14 cellular contexts compared by ENCODE assay signal in the genomic region with DNA sequence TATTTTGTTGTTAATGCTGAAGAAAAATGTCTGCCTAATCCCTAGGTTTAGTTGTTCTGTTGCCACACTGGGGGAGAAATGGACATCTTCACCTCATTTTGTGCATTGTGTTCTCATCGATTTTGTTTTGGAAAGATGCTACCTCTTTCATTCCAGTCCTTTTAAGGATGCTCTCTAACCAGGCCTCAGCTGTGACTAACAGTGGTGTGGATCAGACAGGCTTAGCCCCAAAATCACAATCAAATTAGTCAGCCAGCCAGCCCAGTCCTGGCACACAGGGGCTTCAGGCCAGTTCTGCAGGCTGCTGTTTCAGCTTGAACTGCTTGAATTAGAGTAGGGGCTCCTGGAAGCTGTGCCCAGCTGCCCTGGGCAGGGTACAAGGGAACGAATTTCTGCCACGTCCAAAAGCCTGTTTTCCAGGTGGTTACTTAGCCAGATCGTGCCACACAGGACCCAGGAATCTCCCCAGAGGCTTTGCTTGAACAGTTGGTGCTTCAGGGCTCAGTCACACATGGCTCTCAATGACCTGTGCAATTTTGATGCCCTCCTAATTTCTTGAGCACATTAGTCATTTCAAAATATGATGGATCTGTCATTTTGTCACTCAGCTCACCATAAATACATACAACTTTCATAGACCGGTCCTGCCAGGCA.
DNase-seq lines count a peak whose midpoint lies in the region; ATAC-seq and TF ChIP-seq lines count a peak whose summit lies in the region.
"Had no signal": no experiment of that assay in that cellular context is flagged by ENCODE, and none has a peak within 500 bp of the region (broad histone marks: within the 10 kb centered on the region; RNA-seq: fewer than 3 reads in every experiment).

No MANE protein-coding gene starts in this region.

- no peak for TF ChIP-seq POLR2A in thyroid gland (IDR thresholded peaks at IDR 0.05)

- no peak overlapping the region for H3K4me3 Mint-ChIP-seq in activated T-cell treated with anti-CD3 and anti-CD28 coated beads, Interleukin-2, amount 50 U/mL, for 72 hours
- H3K4me3 Mint-ChIP-seq: central memory CD8-positive, alpha-beta T cell had no signal

- peaks cover 0 to 9% of the 10 kb centered on the region in 2 donors for H3K36me3 ChIP-seq in thyroid gland

- H3K4me1 Mint-ChIP-seq in activated T-cell treated with anti-CD3 and anti-CD28 coated beads, Interleukin-2, amount 50 U/mL, for 72 hours (ENCODE audit: low read depth), result peaks cover 40% of the 10 kb centered on the region
- H3K4me1 Mint-ChIP-seq: central memory CD8-positive, alpha-beta T cell had no signal

- 53 to 57% methylated on average over 5 of the region's 5 CpGs for WGBS in thyroid gland, 2 donors

- H3K27me3 ChIP-seq in foreskin keratinocyte (no peaks in the 10 kb centered on the region), thyroid gland (no peaks in the 10 kb centered on the region)

- ATAC-seq in activated T-cell treated with anti-CD3 and anti-CD28 coated beads, Interleukin-2, amount 50 U/mL, for 72 hours (replicated peaks in 1 of 2), result peak; percentile 56 to 71
- peak; percentile 75 for ATAC-seq in foreskin keratinocyte

- intact Hi-C loops in thyroid gland (cut with DNase I), result no loop called here

- peak overlapping the region; percentile 65 for H3K27ac ChIP-seq in foreskin keratinocyte
- H3K27ac ChIP-seq in thyroid gland, result peak overlapping the region; percentile 64 to 86 (median 78)
- H3K27ac ChIP-seq: VCaP had no signal

- no peak for DNase-seq in activated T-cell treated with anti-CD3 and anti-CD28 coated beads, Interleukin-2, amount 50 U/mL, for 72 hours
- DNase-seq in activated T-cell treated with anti-CD3 and anti-CD28 coated beads for 4 hours (no peak), amniotic epithelial cell (ENCODE audit: low read depth) (peak; percentile 59), foreskin keratinocyte (peak in 1 of 2 donors; percentile 79), thyroid gland (peak; percentile 73 to 77), NCI-H69 (lab: John Stamatoyannopoulos, UW) (no peak), dermis blood vessel endothelial cell (no peak), SW 1271 (lab: John Stamatoyannopoulos, UW) (no peak)
- DNase-seq: AML-193, Right ventricle myocardium superior had no signal

- no peak overlapping the region for H3K4me3 ChIP-seq in thyroid gland (replicated peaks in 1 of 3)
- H3K4me3 ChIP-seq: lung had no signal

- no peaks in the 10 kb centered on the region for H3K9me3 ChIP-seq in thyroid gland

- H3K9me3 Mint-ChIP-seq in activated T-cell treated with anti-CD3 and anti-CD28 coated beads, Interleukin-2, amount 50 U/mL, for 72 hours, result no peaks in the 10 kb centered on the region
- H3K9me3 Mint-ChIP-seq: central memory CD8-positive, alpha-beta T cell had no signal

- H3K36me3 Mint-ChIP-seq in activated T-cell treated with anti-CD3 and anti-CD28 coated beads, Interleukin-2, amount 50 U/mL, for 72 hours (ENCODE audit: insufficient read depth in 2 of 2), result peaks cover 7 to 26% of the 10 kb centered on the region in 2 donors

- no peak overlapping the region for H3K27ac Mint-ChIP-seq in activated T-cell treated with anti-CD3 and anti-CD28 coated beads, Interleukin-2, amount 50 U/mL, for 72 hours
- H3K27ac Mint-ChIP-seq: progenitor cell of endocrine pancreas had no signal

- TF ChIP-seq CTCF in foreskin keratinocyte (conservative IDR thresholded peaks at IDR 0.05), result no peak
- no peak for TF ChIP-seq CTCF in thyroid gland (IDR thresholded peaks at IDR 0.05)

- no peaks in the 10 kb centered on the region for H3K27me3 Mint-ChIP-seq in activated T-cell treated with anti-CD3 and anti-CD28 coated beads, Interleukin-2, amount 50 U/mL, for 72 hours (ENCODE audit: low read depth)
- H3K27me3 Mint-ChIP-seq: central memory CD8-positive, alpha-beta T cell; progenitor cell of endocrine pancreas had no signal

- H3K4me1 ChIP-seq in foreskin keratinocyte, result peaks cover 14% of the 10 kb centered on the region
- H3K4me1 ChIP-seq in thyroid gland, result peaks cover 16 to 41% of the 10 kb centered on the region in 2 donors

Comparison
In these comparisons a context has a peak if more than half of its experiments do, and no peak if none do; other contexts are left out.
1. DNase-seq: peak in amniotic epithelial cell (single experiment) and thyroid gland (2 of 2); none in activated T-cell treated with anti-CD3 and anti-CD28 coated beads, Interleukin-2, amount 50 U/mL, for 72 hours (0 of 2), activated T-cell treated with anti-CD3 and anti-CD28 coated beads for 4 hours (single experiment), NCI-H69 (single experiment), dermis blood vessel endothelial cell (single experiment) and SW 1271 (0 of 2).